In genomic region chr5:158410976-158411375, GRCh38 we compare ENCODE assay signal across 20 cellular contexts.
"Had no signal": no experiment of that assay in that cellular context is flagged by ENCODE, and none has a peak within 500 bp of the region (broad histone marks: within the 10 kb centered on the region; RNA-seq: fewer than 3 reads in every experiment).

No MANE protein-coding gene starts in this region.

- H3K4me1 Mint-ChIP-seq: T-helper 17 cell, WTC11 had no signal

- ATAC-seq: activated CD8-positive, alpha-beta T cell treated with anti-CD3 and anti-CD28 coated beads for 36 hours; stimulated activated naive CD8-positive, alpha-beta T cell treated with anti-CD3 and anti-CD28 coated beads, Interleukin-15, Interleukin-2, amounts not matched to agents 100 U/mL and 50 U/mL, for 24 hours; T-helper 17 cell; upper lobe of right lung; WTC11 had no signal

- H3K27ac ChIP-seq: right atrium auricular region, upper lobe of right lung had no signal

- H3K27me3 Mint-ChIP-seq: activated CD8-positive, alpha-beta T cell treated with anti-CD3 and anti-CD28 coated beads for 36 hours; activated naive CD8-positive, alpha-beta T cell had no signal

- FAIRE-seq: bronchial epithelial cell, kidney, small intestine had no signal

- H3K27me3 ChIP-seq: right atrium auricular region, upper lobe of right lung had no signal

- H3K4me3 ChIP-seq: right atrium auricular region, upper lobe of right lung had no signal

- DNase-seq: activated CD4-positive, alpha-beta T cell treated with anti-CD3 and anti-CD28 coated beads for 4 hours; activated CD8-positive, alpha-beta memory T cell treated with anti-CD3 and anti-CD28 coated beads, Interleukin-2, amount 50 U/mL, for 4 hours; activated CD8-positive, alpha-beta T cell treated with anti-CD3 and anti-CD28 coated beads for 36 hours; activated effector memory CD4-positive, alpha-beta T cell treated with anti-CD3 and anti-CD28 coated beads, Interleukin-2, amount 50 U/mL, for 16 hours; activated T-cell treated with anti-CD3 and anti-CD28 coated beads, Interleukin-2, amount 50 U/mL, for 48 hours; amygdala; hippocampal formation; kidney; mesenchymal stem cell; nucleus accumbens; small intestine; stimulated activated CD4-positive, alpha-beta T cell treated with anti-CD3 and anti-CD28 coated beads, Interleukin-4, amount 100 ng/mL, for 4 hours; stimulated activated naive CD8-positive, alpha-beta T cell treated with anti-CD3 and anti-CD28 coated beads, Interleukin-15, Interleukin-2, amounts not matched to agents 100 U/mL and 50 U/mL, for 24 hours; T-helper 17 cell; upper lobe of right lung had no signal

- H3K36me3 ChIP-seq: right atrium auricular region, upper lobe of right lung had no signal

- H3K9me3 ChIP-seq: right atrium auricular region, upper lobe of right lung had no signal

- H3K36me3 Mint-ChIP-seq: activated naive CD8-positive, alpha-beta T cell; WTC11 had no signal

- H3K9me3 Mint-ChIP-seq: activated CD8-positive, alpha-beta T cell treated with anti-CD3 and anti-CD28 coated beads for 36 hours; WTC11 had no signal

- H3K27ac Mint-ChIP-seq: activated CD8-positive, alpha-beta T cell treated with anti-CD3 and anti-CD28 coated beads for 36 hours; activated naive CD8-positive, alpha-beta T cell; nephron; T-helper 17 cell; WTC11 had no signal

- H3K4me3 Mint-ChIP-seq: activated CD8-positive, alpha-beta T cell treated with anti-CD3 and anti-CD28 coated beads for 36 hours; activated naive CD8-positive, alpha-beta T cell; nephron; T-helper 17 cell; WTC11 had no signal
